ENCODE assay signal across 14 cellular contexts in genomic region chr5:60504342-60504741, GRCh38.
DNase-seq lines count a peak whose midpoint lies in the region; ATAC-seq and TF ChIP-seq lines count a peak whose summit lies in the region.
"Had no signal": no experiment of that assay in that cellular context is flagged by ENCODE, and none has a peak within 500 bp of the region (broad histone marks: within the 10 kb centered on the region; RNA-seq: fewer than 3 reads in every experiment).

No MANE protein-coding gene starts in this region.

- H3K4me3 ChIP-seq in BLaER1 (no peak overlapping the region), lower leg skin (ENCODE audit: low read depth, poor library complexity, severe bottlenecking) (no peak overlapping the region)
- H3K4me3 ChIP-seq: prostate gland, suprapubic skin had no signal

- no peaks in the 10 kb centered on the region for H3K36me3 ChIP-seq in BLaER1
- H3K36me3 ChIP-seq: prostate gland, suprapubic skin had no signal

- ATAC-seq in GM19328 (IDR thresholded peaks at IDR 0.05; ENCODE audit: unreplicated experiment) (peak; percentile 83), HG02642 (IDR thresholded peaks at IDR 0.05; ENCODE audit: poor library complexity, unreplicated experiment) (peak; percentile 80), HG03439 (IDR thresholded peaks at IDR 0.05; ENCODE audit: unreplicated experiment) (peak; percentile 88)
- ATAC-seq: SK-N-SH treated with all-trans-retinoic acid at 6 μM for 48 hours had no signal

- peaks cover 10% of the 10 kb centered on the region; the same call in 1 of the 2 replicates for H4K20me1 ChIP-seq in BLaER1

- peak overlapping the region; percentile 15; the same call in 1 of the 2 replicates for H3K4me2 ChIP-seq in BLaER1

- TF ChIP-seq POLR2A in lower leg skin (IDR thresholded peaks at IDR 0.05), result no peak

- peaks cover 5% of the 10 kb centered on the region for H3K9me3 ChIP-seq in BLaER1
- H3K9me3 ChIP-seq: prostate gland, suprapubic skin had no signal

- 87 to 89% methylated on average over 2 of the region's 2 CpGs for WGBS in lower leg skin, 2 donors

- no peak overlapping the region for H3K9ac ChIP-seq in BLaER1

- no peak for TF ChIP-seq CTCF in lower leg skin (IDR thresholded peaks at IDR 0.05)

- H3K4me1 ChIP-seq in BLaER1, result peaks cover 20% of the 10 kb centered on the region; the same call in 1 of the 2 replicates
- H3K4me1 ChIP-seq: prostate gland had no signal

- intact Hi-C loops in lower leg skin (cut with DNase I; ENCODE audit: low total_unique reads) (no loop called here), posterior cingulate gyrus (cut with DNase I) (no loop called here)

- H3K27me3 ChIP-seq in BLaER1, result no peaks in the 10 kb centered on the region
- H3K27me3 ChIP-seq: suprapubic skin had no signal

- no peak overlapping the region for H3K27ac ChIP-seq in BLaER1
- H3K27ac ChIP-seq: prostate gland, suprapubic skin had no signal

- DNase-seq in NCI-H187 treated with DMSO at 0.1 percent for 48 hours (lab: John Stamatoyannopoulos, UW) (no peak), lower leg skin (ENCODE audit: low spot score in 2 of 2) (no peak), posterior cingulate gyrus (no peak)
- no peak for DNase-seq in activated CD4-positive, alpha-beta T cell treated with anti-CD3 and anti-CD28 coated beads for 48 hours
- DNase-seq: ACHN; activated CD4-positive, alpha-beta memory T cell treated with anti-CD3 and anti-CD28 coated beads, Interleukin-2, amount 10 ng/mL, durations not matched to agents 7 days and 5 days; NCI-H82 had no signal
